In genomic region chrX:73977542-73978169, GRCh38 we compare ENCODE assay signal across 12 cellular contexts.
DNase-seq lines count a peak whose midpoint lies in the region; ATAC-seq, FAIRE-seq and TF ChIP-seq lines count a peak whose summit lies in the region.
"Had no signal": no experiment of that assay in that cellular context is flagged by ENCODE, and none has a peak within 500 bp of the region (broad histone marks: within the 10 kb centered on the region; RNA-seq: fewer than 3 reads in every experiment).

No MANE protein-coding gene starts in this region.

- H3K36me3 Mint-ChIP-seq in activated naive CD4-positive, alpha-beta T cell treated with anti-CD3 and anti-CD28 coated beads, Interleukin-2, amount 10 ng/mL, durations not matched to agents 7 days and 5 days, result peaks cover 3% of the 10 kb centered on the region

- no peak for TF ChIP-seq POLR2A in prostate gland (IDR thresholded peaks at IDR 0.05)
- TF ChIP-seq POLR2A in adrenal gland (IDR thresholded peaks at IDR 0.05), result no peak

- H3K36me3 ChIP-seq in prostate gland (no peaks in the 10 kb centered on the region), adrenal gland (replicated peaks in 1 of 2) (no peaks in the 10 kb centered on the region)
- H3K36me3 ChIP-seq: transverse colon had no signal

- CTCF ChIA-PET in activated naive CD4-positive, alpha-beta T cell treated with anti-CD3 and anti-CD28 coated beads, Interleukin-2, amount 10 ng/mL, durations not matched to agents 7 days and 5 days (lab: Charles Lee), result interaction anchor here (1.1 kb wide), 1 partner anchor 36 kb away, joined by 3 read pairs; no protein-coding TSS in a partner anchor

- H3K27ac Mint-ChIP-seq in activated naive CD4-positive, alpha-beta T cell treated with anti-CD3 and anti-CD28 coated beads, Interleukin-2, amount 10 ng/mL, durations not matched to agents 7 days and 5 days, result peak overlapping the region; percentile 67

- no peak overlapping the region for H3K4me3 ChIP-seq in prostate gland
- no peak overlapping the region for H3K4me3 ChIP-seq in adrenal gland
- H3K4me3 ChIP-seq: psoas muscle, transverse colon had no signal

- peaks cover 22% of the 10 kb centered on the region for H3K4me1 Mint-ChIP-seq in activated naive CD4-positive, alpha-beta T cell treated with anti-CD3 and anti-CD28 coated beads, Interleukin-2, amount 10 ng/mL, durations not matched to agents 7 days and 5 days

- H3K27ac ChIP-seq in prostate gland, result no peak overlapping the region
- H3K27ac ChIP-seq in adrenal gland, result no peak overlapping the region
- H3K27ac ChIP-seq: psoas muscle, transverse colon, VCaP had no signal

- peak; percentile 4 for DNase-seq in stimulated activated CD4-positive, alpha-beta T cell treated with anti-CD3 and anti-CD28 coated beads, Interleukin-4, amount 100 ng/mL, for 24 hours
- no peak for DNase-seq in stimulated activated CD4-positive, alpha-beta T cell treated with anti-CD3 and anti-CD28 coated beads, Interleukin-1b, Interleukin-23, amount 100 ng/mL, for 48 hours
- DNase-seq in activated naive CD4-positive, alpha-beta T cell treated with anti-CD3 and anti-CD28 coated beads, Interleukin-2, amount 10 ng/mL, durations not matched to agents 7 days and 5 days, result peak; percentile 22
- DNase-seq in frontal cortex (ENCODE audit: low spot score in 2 of 2), result no peak
- no peak for DNase-seq in SHP77 (lab: John Stamatoyannopoulos, UW)
- DNase-seq in prostate gland (ENCODE audit: low spot score), result no peak
- no peak for DNase-seq in adrenal gland
- DNase-seq: psoas muscle, transverse colon had no signal

- H3K9me3 Mint-ChIP-seq in activated naive CD4-positive, alpha-beta T cell treated with anti-CD3 and anti-CD28 coated beads, Interleukin-2, amount 10 ng/mL, durations not matched to agents 7 days and 5 days, result no peaks in the 10 kb centered on the region

- TF ChIP-seq CTCF in prostate gland (IDR thresholded peaks at IDR 0.05), result no peak
- TF ChIP-seq CTCF in adrenal gland (IDR thresholded peaks at IDR 0.05), result no peak

- intact Hi-C loops in prostate gland (cut with DNase I), result no loop called here
- intact Hi-C loops in adrenal gland (cut with DNase I), result no loop called here

- ATAC-seq in HG03066 (IDR thresholded peaks at IDR 0.05; ENCODE audit: low read depth, unreplicated experiment), result peak; percentile 84
- ATAC-seq: esophagus mucosa, psoas muscle had no signal

- H3K4me1 ChIP-seq in prostate gland (replicated peaks) (no peaks in the 10 kb centered on the region), adrenal gland (replicated peaks in 1 of 2) (no peaks in the 10 kb centered on the region)
- H3K4me1 ChIP-seq: psoas muscle, transverse colon had no signal

- H3K27me3 ChIP-seq in prostate gland (replicated peaks; ENCODE audit: insufficient read depth) (no peaks in the 10 kb centered on the region), adrenal gland (no peaks in the 10 kb centered on the region)
- H3K27me3 ChIP-seq: transverse colon had no signal

- H3K4me3 Mint-ChIP-seq in activated naive CD4-positive, alpha-beta T cell treated with anti-CD3 and anti-CD28 coated beads, Interleukin-2, amount 10 ng/mL, durations not matched to agents 7 days and 5 days, result no peak overlapping the region

- 88% methylated on average over 8 of the region's 8 CpGs for WGBS in prostate gland
- 93 to 98% (median 95%) methylated on average over 8 of the region's 8 CpGs for WGBS in adrenal gland, 4 donors

- FAIRE-seq in frontal cortex (lab: Jason Lieb, UNC), result no peak

- H3K27me3 Mint-ChIP-seq in activated naive CD4-positive, alpha-beta T cell treated with anti-CD3 and anti-CD28 coated beads, Interleukin-2, amount 10 ng/mL, durations not matched to agents 7 days and 5 days, result no peaks in the 10 kb centered on the region

- H3K9me3 ChIP-seq in prostate gland (no peaks in the 10 kb centered on the region), adrenal gland (replicated peaks in 1 of 3) (no peaks in the 10 kb centered on the region)
- H3K9me3 ChIP-seq: psoas muscle, transverse colon had no signal

Comparison
In these comparisons a context has a peak if more than half of its experiments do, and no peak if none do; other contexts are left out.
1. DNase-seq: peak in stimulated activated CD4-positive, alpha-beta T cell treated with anti-CD3 and anti-CD28 coated beads, Interleukin-4, amount 100 ng/mL, for 24 hours (single experiment) and activated naive CD4-positive, alpha-beta T cell treated with anti-CD3 and anti-CD28 coated beads, Interleukin-2, amount 10 ng/mL, durations not matched to agents 7 days and 5 days (single experiment); none in stimulated activated CD4-positive, alpha-beta T cell treated with anti-CD3 and anti-CD28 coated beads, Interleukin-1b, Interleukin-23, amount 100 ng/mL, for 48 hours (single experiment), frontal cortex (0 of 2), SHP77 (0 of 2), prostate gland (single experiment) and adrenal gland (0 of 7).